8 cellular contexts compared by ENCODE assay signal in genomic region chr3:119580148-119580760, GRCh38. TPM values are rescaled to one million over a fixed set of nuclear protein-coding genes. Genes with fewer than 3 reads are reported as not detected.
A peak's percentile ranks its signal among the peaks of the same experiment; 100 is the strongest.
DNase-seq lines count a peak whose midpoint lies in the region; ATAC-seq and TF ChIP-seq lines count a peak whose summit lies in the region.

No MANE protein-coding gene starts in this region.

- in situ Hi-C loops in GM13977 (cut with MboI; ENCODE audit: low pct_unique_long_range_greater_than_20kb, low sequenced_read_pairs, unreplicated experiment) (no loop called here), astrocyte of the cerebellum (cut with HindIII; ENCODE audit: low sequenced_read_pairs) (no loop called here)

- H3K36me3 ChIP-seq in smooth muscle cell (ENCODE audit: low read depth) = no peaks in the 10 kb centered on the region

- no peaks in the 10 kb centered on the region for H3K79me2 ChIP-seq in smooth muscle cell (ENCODE audit: low read depth)

- no peaks in the 10 kb centered on the region for H3K27me3 ChIP-seq in smooth muscle cell (ENCODE audit: low read depth)

- H3K4me2 ChIP-seq in smooth muscle cell = peak overlapping the region; percentile 97

- no peaks in the 10 kb centered on the region for H3K9me3 ChIP-seq in iPS-18c (ENCODE audit: control insufficient read depth, insufficient read depth, low read length)
- H3K9me3 ChIP-seq in smooth muscle cell (replicated peaks; ENCODE audit: low read depth) = no peaks in the 10 kb centered on the region

- peak overlapping the region; percentile 100 for H2AFZ ChIP-seq in smooth muscle cell (ENCODE audit: low read depth)

- no peak for TF ChIP-seq CTCF in GM13977 (IDR thresholded peaks at IDR 0.05; ENCODE audit: extremely low read depth, insufficient read depth, missing control alignments)
- no peak for TF ChIP-seq CTCF in astrocyte of the cerebellum (IDR thresholded peaks at IDR 0.05; ENCODE audit: low read depth, low read length, missing control alignments)
- no peak for TF ChIP-seq CTCF in smooth muscle cell (IDR thresholded peaks at IDR 0.05; ENCODE audit: borderline replicate concordance, insufficient read depth, poor library complexity, severe bottlenecking)

- H3K9ac ChIP-seq in smooth muscle cell (ENCODE audit: low read depth) = peak overlapping the region; percentile 67

- no peaks in the 10 kb centered on the region for H4K20me1 ChIP-seq in smooth muscle cell (ENCODE audit: low read depth)

- DNase-seq in GM13977 (ENCODE audit: low spot score) (peak; percentile 76), HuH-7.5 (ENCODE audit: low spot score) (peak; percentile 30), astrocyte of the cerebellum (ENCODE audit: low read depth) (no peak), smooth muscle cell (lab: John Stamatoyannopoulos, UW; ENCODE audit: unreplicated experiment) (no peak), dermis blood vessel endothelial cell (no peak), NCI-H2029 (lab: John Stamatoyannopoulos, UW) (no peak)

- peak overlapping the region; percentile 14 for H3K27ac ChIP-seq in smooth muscle cell (ENCODE audit: low read depth)

- WGBS in smooth muscle cell (ENCODE audit: low lambda C conversion rate) = 29% methylated on average over 11 of the region's 11 CpGs

- no peaks in the 10 kb centered on the region for H3K4me1 ChIP-seq in smooth muscle cell (ENCODE audit: low read depth)

- peak; percentile 68 for ATAC-seq in GM21526 (IDR thresholded peaks at IDR 0.05; ENCODE audit: low FRiP score, unreplicated experiment)

- peaks cover 8% of the 10 kb centered on the region for H3F3A ChIP-seq in smooth muscle cell (ENCODE audit: low read depth)

- peak overlapping the region; percentile 35 for H3K4me3 ChIP-seq in astrocyte of the cerebellum (ENCODE audit: low read depth, low read length)
- peak overlapping the region; percentile 80 for H3K4me3 ChIP-seq in iPS-18c (ENCODE audit: insufficient read depth, low read depth, low read length)
- H3K4me3 ChIP-seq in smooth muscle cell = peak overlapping the region; percentile 65

RNA-seq across cellular contexts. Expression of gene ADPRH, which starts 1.0 kb away (rescaled TPM):
- total RNA-seq in smooth muscle cell = 1.3 and 3.3 TPM in 2 replicates
- polyA plus RNA-seq in smooth muscle cell = 2.2 and 2.9 TPM in 2 replicates
- 11.9 and 15.3 TPM in 2 replicates for total RNA-seq in dermis blood vessel endothelial cell

RNA-seq across cellular contexts. Expression of gene PLA1A, which starts 17.4 kb away (rescaled TPM):
- not detected in 2 replicates for total RNA-seq in smooth muscle cell
- polyA plus RNA-seq in smooth muscle cell = not detected in 2 replicates
- 2.4 and 14.8 TPM in 2 replicates for total RNA-seq in dermis blood vessel endothelial cell

RNA-seq across cellular contexts. Expression of gene CD80, which starts 20.8 kb away (rescaled TPM):
- 0.04 TPM in 1 of 2 replicates, not detected in the other for total RNA-seq in smooth muscle cell
- polyA plus RNA-seq in smooth muscle cell = not detected in 2 replicates
- total RNA-seq in dermis blood vessel endothelial cell = 0.14 and 0.17 TPM in 2 replicates

Comparison
In these comparisons a context has a peak if more than half of its experiments do, and no peak if none do; other contexts are left out.
1. DNase-seq: peak in GM13977 (single experiment) and HuH-7.5 (single experiment); none in astrocyte of the cerebellum (single experiment), smooth muscle cell (single experiment), dermis blood vessel endothelial cell (single experiment) and NCI-H2029 (single experiment).
2. Peak in every context shown above with its lines, with median percentiles within 50 percentile points of each other: H3K4me3 ChIP-seq.